In the genomic region with DNA sequence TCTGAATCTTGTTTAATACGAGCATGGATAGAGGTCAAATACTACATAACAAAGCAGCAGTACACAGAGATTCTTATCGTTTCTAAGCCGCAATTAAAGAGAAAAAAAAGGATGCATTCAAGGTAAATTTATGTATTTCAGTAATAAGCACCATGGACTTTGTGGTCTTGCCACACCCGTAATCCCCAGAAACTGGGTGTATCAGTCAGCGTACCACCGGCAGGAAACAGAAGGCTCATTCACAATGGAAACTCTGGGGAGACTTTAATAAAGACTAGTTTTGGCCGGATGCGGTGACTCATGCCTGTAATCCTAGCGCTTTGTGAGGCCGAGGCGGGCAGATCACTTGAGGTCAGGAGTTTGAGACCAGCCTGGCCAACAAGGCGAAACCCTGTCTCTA, we compare ENCODE assay signal across 19 cellular contexts.
A peak's percentile ranks its signal among the peaks of the same experiment; 100 is the strongest.
DNase-seq lines count a peak whose midpoint lies in the region; ATAC-seq and TF ChIP-seq lines count a peak whose summit lies in the region.
"Had no signal": no experiment of that assay in that cellular context is flagged by ENCODE, and none has a peak within 500 bp of the region (broad histone marks: within the 10 kb centered on the region; RNA-seq: fewer than 3 reads in every experiment).

No MANE protein-coding gene starts in this region.

- intact Hi-C loops in MCF 10A (cut with micrococcal nuclease) (no loop called here), breast epithelium (cut with DNase I; ENCODE audit: low total_unique reads) (no loop called here), PC-3 (cut with micrococcal nuclease) (no loop called here)

- H3F3A ChIP-seq in PC-3 (ENCODE audit: low read length, unreplicated experiment) = no peaks in the 10 kb centered on the region

- no peaks in the 10 kb centered on the region for H3K27me3 Mint-ChIP-seq in MCF 10A (ENCODE audit: insufficient read depth, unreplicated experiment)
- H3K27me3 Mint-ChIP-seq: activated CD4-positive, alpha-beta T cell treated with anti-CD3 and anti-CD28 coated beads, Interleukin-2, amount 10 ng/mL, durations not matched to agents 24 days and 14 days; stimulated activated memory B cell treated with anti-CD40 and anti-IgM and Interleukin-4, amounts not matched to agents 10 μg/mL and 1 μg/mL and 100 μg/mL, for 72 hours had no signal

- ATAC-seq in PC-3 (peak; percentile 42), HG02798 (IDR thresholded peaks at IDR 0.05; ENCODE audit: poor library complexity, unreplicated experiment) (no peak)
- ATAC-seq in activated CD4-positive, CD25-positive, alpha-beta regulatory T cell treated with anti-CD3 and anti-CD28 coated beads, Interleukin-2, amount 50 U/mL, for 24 hours = no peak
- ATAC-seq: stimulated activated memory B cell treated with anti-CD40 and anti-IgM and Interleukin-4, amounts not matched to agents 10 μg/mL and 1 μg/mL and 100 μg/mL, for 72 hours had no signal

- H3K36me3 Mint-ChIP-seq in MCF 10A (ENCODE audit: insufficient read depth, unreplicated experiment) = no peaks in the 10 kb centered on the region
- H3K36me3 Mint-ChIP-seq: neural progenitor cell; stimulated activated memory B cell treated with anti-CD40 and anti-IgM and Interleukin-4, amounts not matched to agents 10 μg/mL and 1 μg/mL and 100 μg/mL, for 72 hours had no signal

- 55 to 57% methylated on average over 12 of the region's 12 CpGs for WGBS in tibial nerve, 2 donors

- H3K27ac Mint-ChIP-seq in MCF 10A (ENCODE audit: low read depth, unreplicated experiment) = no peak overlapping the region
- H3K27ac Mint-ChIP-seq: activated CD4-positive, alpha-beta T cell treated with anti-CD3 and anti-CD28 coated beads, Interleukin-2, amount 10 ng/mL, durations not matched to agents 24 days and 14 days; activated T-helper 1 cell treated with anti-CD3 and anti-CD28 coated beads, Interleukin-12 subunit alpha, Interleukin-12 subunit beta, Interleukin-2, Interleukin-4 antibody, amounts not matched to agents 30 ng/mL and 10 ng/mL and 1 ng/mL, durations not matched to agents 14 hours and 24 hours and 36 hours; neural progenitor cell; stimulated activated memory B cell treated with anti-CD40 and anti-IgM and Interleukin-4, amounts not matched to agents 10 μg/mL and 1 μg/mL and 100 μg/mL, for 72 hours had no signal

- TF ChIP-seq EP300 in tibial nerve (IDR thresholded peaks at IDR 0.05) = peak in 1 of 2 donors; percentile 61

- no peak overlapping the region for H3K4me3 Mint-ChIP-seq in MCF 10A (ENCODE audit: unreplicated experiment)
- H3K4me3 Mint-ChIP-seq: activated CD4-positive, alpha-beta T cell treated with anti-CD3 and anti-CD28 coated beads, Interleukin-2, amount 10 ng/mL, durations not matched to agents 24 days and 14 days; activated T-helper 1 cell treated with anti-CD3 and anti-CD28 coated beads, Interleukin-12 subunit alpha, Interleukin-12 subunit beta, Interleukin-2, Interleukin-4 antibody, amounts not matched to agents 30 ng/mL and 10 ng/mL and 1 ng/mL, durations not matched to agents 14 hours and 24 hours and 36 hours; CD8-positive, alpha-beta memory T cell; neural progenitor cell; stimulated activated memory B cell treated with anti-CD40 and anti-IgM and Interleukin-4, amounts not matched to agents 10 μg/mL and 1 μg/mL and 100 μg/mL, for 72 hours had no signal

- H3K9me3 Mint-ChIP-seq in MCF 10A (ENCODE audit: unreplicated experiment) = peaks cover 2% of the 10 kb centered on the region
- H3K9me3 Mint-ChIP-seq: neural progenitor cell had no signal

- POLR2A ChIA-PET in MCF 10A (lab: Yijun Ruan, JAX) (no interaction called here), PC-3 (lab: Charles Lee; ENCODE audit: unreplicated experiment) (no interaction called here)

- H3K27me3 ChIP-seq in breast epithelium = no peaks in the 10 kb centered on the region
- no peaks in the 10 kb centered on the region for H3K27me3 ChIP-seq in PC-3 (ENCODE audit: low read length)
- no peaks in the 10 kb centered on the region for H3K27me3 ChIP-seq in tibial nerve
- H3K27me3 ChIP-seq: dorsolateral prefrontal cortex, neural progenitor cell, uterus had no signal

- no peak overlapping the region for H3K9ac ChIP-seq in PC-3 (ENCODE audit: low read length)
- H3K9ac ChIP-seq: neural progenitor cell had no signal

- H4K20me1 ChIP-seq in PC-3 (ENCODE audit: low read length) = no peaks in the 10 kb centered on the region

- H3K36me3 ChIP-seq in breast epithelium = no peaks in the 10 kb centered on the region
- H3K36me3 ChIP-seq in PC-3 (ENCODE audit: low read depth, low read length) = no peaks in the 10 kb centered on the region
- H3K36me3 ChIP-seq in tibial nerve = no peaks in the 10 kb centered on the region
- H3K36me3 ChIP-seq: neural progenitor cell, uterus had no signal

- no peaks in the 10 kb centered on the region for H3K9me3 ChIP-seq in breast epithelium
- no peaks in the 10 kb centered on the region for H3K9me3 ChIP-seq in PC-3 (ENCODE audit: low read length)
- peaks cover 0 to 4% (median 0%) of the 10 kb centered on the region in 4 donors for H3K9me3 ChIP-seq in tibial nerve
- H3K9me3 ChIP-seq: uterus had no signal

- H2AFZ ChIP-seq in PC-3 (ENCODE audit: low read length) = no peak overlapping the region
- H2AFZ ChIP-seq: neural progenitor cell had no signal

- H3K9me2 ChIP-seq in PC-3 (replicated peaks; ENCODE audit: low read length) = no peaks in the 10 kb centered on the region

- H3K4me3 ChIP-seq in breast epithelium (no peak overlapping the region), PC-3 (ENCODE audit: low read length) (no peak overlapping the region), tibial nerve (no peak overlapping the region)
- H3K4me3 ChIP-seq: dorsolateral prefrontal cortex, neural progenitor cell, uterus had no signal

- H3K4me1 Mint-ChIP-seq in MCF 10A (ENCODE audit: insufficient read depth, unreplicated experiment) = peaks cover 11% of the 10 kb centered on the region
- H3K4me1 Mint-ChIP-seq: CD8-positive, alpha-beta memory T cell had no signal

- TF ChIP-seq CTCF in MCF 10A (IDR thresholded peaks at IDR 0.05; ENCODE audit: unreplicated experiment) = no peak
- no peak for TF ChIP-seq CTCF in breast epithelium (IDR thresholded peaks at IDR 0.05)
- TF ChIP-seq CTCF in PC-3 (conservative IDR thresholded peaks at IDR 0.05; ENCODE audit: low read depth, low read length) = no peak
- no peak for TF ChIP-seq CTCF in tibial nerve (IDR thresholded peaks at IDR 0.05)
- TF ChIP-seq CTCF in GM10266 (IDR thresholded peaks at IDR 0.05; ENCODE audit: control insufficient read depth, insufficient read depth, low read depth, missing control alignments) = no peak

- DNase-seq in MCF 10A (ENCODE audit: unreplicated experiment) (peak; percentile 73), breast epithelium (ENCODE audit: low spot score in 2 of 2) (no peak), PC-3 (peak; percentile 63), dermis microvascular lymphatic vessel endothelial cell (ENCODE audit: low read depth in 2 of 2) (peak; percentile 86 to 97), tibial nerve (ENCODE audit: low spot score in 2 of 2) (peak; percentile 23 to 31), GM10266 (ENCODE audit: extremely low spot score) (no peak)
- DNase-seq: ACHN; activated CD4-positive, alpha-beta T cell treated with anti-CD3 and anti-CD28 coated beads, Interleukin-2, amount 10 ng/mL, durations not matched to agents 24 days and 14 days; CD8-positive, alpha-beta memory T cell; dorsolateral prefrontal cortex; mesenchymal stem cell; MM.1S; NCI-H2227 treated with DMSO at 0.1 percent for 48 hours had no signal

- CTCF ChIA-PET in MCF 10A (lab: Yijun Ruan, JAX) = interaction anchor here (0.6 kb wide), 1 partner anchor 301 kb away, joined by 4 read pairs; no protein-coding TSS in a partner anchor
- CTCF ChIA-PET in PC-3 (lab: Charles Lee) = no interaction called here

- TF ChIP-seq POLR2A in breast epithelium (IDR thresholded peaks at IDR 0.05) = no peak
- TF ChIP-seq POLR2A in tibial nerve (IDR thresholded peaks at IDR 0.05) = no peak

- BruUV-seq in MCF 10A (replicated peaks; lab: Mats Ljungman, UMichigan) (no TSS peak), PC-3 (replicated peaks; lab: Mats Ljungman, UMichigan) (no TSS peak)

- H3K4me1 ChIP-seq in breast epithelium (no peaks in the 10 kb centered on the region), PC-3 (ENCODE audit: insufficient read depth, low read length) (peaks cover 23% of the 10 kb centered on the region), tibial nerve (peaks cover 0 to 16% (median 0%) of the 10 kb centered on the region in 4 donors)

- no peaks in the 10 kb centered on the region for H3K79me2 ChIP-seq in PC-3 (ENCODE audit: low read length)

- H3K4me2 ChIP-seq in PC-3 (ENCODE audit: low read length) = 0 out of 2 replicates have a peak overlapping the region, but pooled peaks have one; percentile 19
- H3K4me2 ChIP-seq: neural progenitor cell had no signal

- no peak overlapping the region for H3K27ac ChIP-seq in breast epithelium
- peak overlapping the region; percentile 79 for H3K27ac ChIP-seq in PC-3 (ENCODE audit: low read length)
- peak overlapping the region in 2 of 4 donors; percentile 48 to 62 for H3K27ac ChIP-seq in tibial nerve
- H3K27ac ChIP-seq: dorsolateral prefrontal cortex, neural progenitor cell had no signal

Comparison
In these comparisons a context has a peak if more than half of its experiments do, and no peak if none do; other contexts are left out.
1. DNase-seq: peak in MCF 10A (single experiment), PC-3 (single experiment), dermis microvascular lymphatic vessel endothelial cell (2 of 2) and tibial nerve (2 of 2); none in breast epithelium (0 of 2) and GM10266 (single experiment).